Comparison of ENCODE assay signal across 17 cellular contexts in the genomic region with DNA sequence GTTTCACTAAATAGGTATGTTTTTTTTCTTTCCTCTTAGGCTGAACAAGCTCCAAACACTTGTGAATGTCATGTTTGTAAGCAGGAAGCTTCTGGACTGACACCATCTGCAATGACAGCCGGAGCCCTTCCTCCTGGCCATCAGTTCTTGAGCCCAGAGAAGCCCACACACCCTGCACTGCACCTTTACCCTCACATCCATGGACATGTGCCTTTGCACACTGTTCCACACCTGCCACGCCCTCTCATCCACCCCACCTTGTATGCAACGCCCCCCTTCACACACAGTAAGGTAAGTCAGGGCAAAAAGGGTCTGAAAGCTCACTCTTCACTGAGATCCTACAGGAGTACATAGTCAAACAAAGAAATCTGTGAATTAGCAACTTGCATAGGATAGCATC.
DNase-seq lines count a peak whose midpoint lies in the region; TF ChIP-seq lines count a peak whose summit lies in the region.
"Had no signal": no experiment of that assay in that cellular context is flagged by ENCODE, and none has a peak within 500 bp of the region (broad histone marks: within the 10 kb centered on the region; RNA-seq: fewer than 3 reads in every experiment).

No MANE protein-coding gene starts in this region.

- H3K4me1 Mint-ChIP-seq in activated CD4-positive, alpha-beta T cell treated with anti-CD3 and anti-CD28 coated beads, Interleukin-2, amount 10 ng/mL, durations not matched to agents 24 days and 14 days = peaks cover 24% of the 10 kb centered on the region
- H3K4me1 Mint-ChIP-seq in glutamatergic neuron (ENCODE audit: low read depth, unreplicated experiment) (peaks cover 28% of the 10 kb centered on the region), progenitor cell of endocrine pancreas (ENCODE audit: low read depth) (no peaks in the 10 kb centered on the region)

- H3K4me3 Mint-ChIP-seq in activated CD4-positive, alpha-beta T cell treated with anti-CD3 and anti-CD28 coated beads, Interleukin-2, amount 10 ng/mL, durations not matched to agents 24 days and 14 days = no peak overlapping the region
- H3K4me3 Mint-ChIP-seq in glutamatergic neuron (ENCODE audit: unreplicated experiment) (peak overlapping the region; percentile 36), progenitor cell of endocrine pancreas (ENCODE audit: low read depth) (no peak overlapping the region)
- H3K4me3 Mint-ChIP-seq: activated T-cell treated with anti-CD3 and anti-CD28 coated beads, Interleukin-2, amount 50 U/mL, for 72 hours; naive thymus-derived CD8-positive, alpha-beta T cell had no signal

- H3K27ac ChIP-seq in VCaP = peak overlapping the region; percentile 35; the same call in 1 of the 2 replicates
- H3K27ac ChIP-seq: foreskin keratinocyte had no signal

- H3K36me3 Mint-ChIP-seq in activated CD4-positive, alpha-beta T cell treated with anti-CD3 and anti-CD28 coated beads, Interleukin-2, amount 10 ng/mL, durations not matched to agents 24 days and 14 days (ENCODE audit: low read depth) = peaks cover 55% of the 10 kb centered on the region
- H3K36me3 Mint-ChIP-seq in glutamatergic neuron (ENCODE audit: unreplicated experiment) = peaks cover 6% of the 10 kb centered on the region
- H3K36me3 Mint-ChIP-seq in progenitor cell of endocrine pancreas (ENCODE audit: insufficient read depth) = peaks cover 16% of the 10 kb centered on the region

- no peak for DNase-seq in activated CD4-positive, alpha-beta T cell treated with anti-CD3 and anti-CD28 coated beads, Interleukin-2, amount 10 ng/mL, durations not matched to agents 24 days and 14 days
- DNase-seq in activated CD4-positive, alpha-beta T cell treated with anti-CD3 and anti-CD28 coated beads for 4 hours = no peak
- no peak for DNase-seq in glutamatergic neuron
- DNase-seq in progenitor cell of endocrine pancreas (ENCODE audit: low spot score, unreplicated experiment) = no peak
- no peak for DNase-seq in ecto neural progenitor cell (ENCODE audit: low spot score)
- DNase-seq in NCI-H2171 (lab: John Stamatoyannopoulos, UW) = no peak
- no peak for DNase-seq in HUDEP-2 (lab: John Stamatoyannopoulos, UW; ENCODE audit: unreplicated experiment in 76 of 76)
- DNase-seq: activated T-cell treated with anti-CD3 and anti-CD28 coated beads, Interleukin-2, amount 50 U/mL, for 72 hours; dermis blood vessel endothelial cell; foreskin keratinocyte; kidney; naive thymus-derived CD8-positive, alpha-beta T cell; NCI-H187; NCI-H345; small intestine; stimulated activated CD4-positive, alpha-beta T cell treated with anti-CD3 and anti-CD28 coated beads, Interleukin-2, amount 100 ng/mL, for 48 hours had no signal

- peak overlapping the region; percentile 18 for H3K27ac Mint-ChIP-seq in activated CD4-positive, alpha-beta T cell treated with anti-CD3 and anti-CD28 coated beads, Interleukin-2, amount 10 ng/mL, durations not matched to agents 24 days and 14 days
- H3K27ac Mint-ChIP-seq in glutamatergic neuron (ENCODE audit: unreplicated experiment) (peak overlapping the region; percentile 45), progenitor cell of endocrine pancreas (peak overlapping the region; percentile 18)

- TF ChIP-seq CTCF in VCaP (conservative IDR thresholded peaks at IDR 0.05) = no peak
- no peak for TF ChIP-seq CTCF in glutamatergic neuron (IDR thresholded peaks at IDR 0.05; ENCODE audit: partially characterized antibody, unreplicated experiment)
- TF ChIP-seq CTCF in progenitor cell of endocrine pancreas (IDR thresholded peaks at IDR 0.05; ENCODE audit: unreplicated experiment) = no peak

- intact Hi-C loops in activated CD4-positive, alpha-beta T cell treated with anti-CD3 and anti-CD28 coated beads, Interleukin-2, amount 10 ng/mL, durations not matched to agents 24 days and 14 days (cut with micrococcal nuclease) = no loop called here

- no peaks in the 10 kb centered on the region for H3K27me3 Mint-ChIP-seq in activated CD4-positive, alpha-beta T cell treated with anti-CD3 and anti-CD28 coated beads, Interleukin-2, amount 10 ng/mL, durations not matched to agents 24 days and 14 days
- peaks cover 2% of the 10 kb centered on the region for H3K27me3 Mint-ChIP-seq in glutamatergic neuron (ENCODE audit: unreplicated experiment)
- H3K27me3 Mint-ChIP-seq in progenitor cell of endocrine pancreas = no peaks in the 10 kb centered on the region
- H3K27me3 Mint-ChIP-seq: naive thymus-derived CD8-positive, alpha-beta T cell had no signal

- peaks cover 2% of the 10 kb centered on the region for H3K9me3 Mint-ChIP-seq in activated CD4-positive, alpha-beta T cell treated with anti-CD3 and anti-CD28 coated beads, Interleukin-2, amount 10 ng/mL, durations not matched to agents 24 days and 14 days
- H3K9me3 Mint-ChIP-seq in glutamatergic neuron (ENCODE audit: unreplicated experiment) = peaks cover 2% of the 10 kb centered on the region
- H3K9me3 Mint-ChIP-seq in progenitor cell of endocrine pancreas (ENCODE audit: low read depth) = peaks cover 3% of the 10 kb centered on the region
- H3K9me3 Mint-ChIP-seq: naive thymus-derived CD8-positive, alpha-beta T cell had no signal
